In genomic region chr10:112250555-112250954, GRCh38 we compare ENCODE assay signal across 26 cellular contexts. TPM values are rescaled to one million over a fixed set of nuclear protein-coding genes. Genes with fewer than 3 reads are reported as not detected.
DNase-seq lines count a peak whose midpoint lies in the region; ATAC-seq and TF ChIP-seq lines count a peak whose summit lies in the region.
"Had no signal": no experiment of that assay in that cellular context is flagged by ENCODE, and none has a peak within 500 bp of the region (broad histone marks: within the 10 kb centered on the region; RNA-seq: fewer than 3 reads in every experiment).

No MANE protein-coding gene starts in this region.

- CTCF ChIA-PET in PC-3 (lab: Charles Lee), result no interaction called here

- H3K9me2 ChIP-seq in PC-3 (replicated peaks; ENCODE audit: low read length), result no peaks in the 10 kb centered on the region

- POLR2A ChIA-PET in PC-3 (lab: Charles Lee; ENCODE audit: unreplicated experiment), result no interaction called here

- H3K9ac ChIP-seq in PC-3 (ENCODE audit: low read length), result no peak overlapping the region

- no peak for ATAC-seq in PC-3
- ATAC-seq in natural killer cell treated with Interleukin-12 subunit alpha and Interleukin-12 subunit beta and Interleukin-15 and Interleukin-18, amount 100 ng/mL, for 72 hours, result no peak
- ATAC-seq in activated T-helper 17 cell treated with anti-CD3 and anti-CD28 coated beads, Interleukin-2, amount 50 U/mL, for 72 hours (replicated peaks), result no peak
- ATAC-seq: A549; effector memory CD8-positive, alpha-beta T cell; heart left ventricle; upper lobe of right lung had no signal

- H4K20me1 ChIP-seq in PC-3 (ENCODE audit: low read length), result no peaks in the 10 kb centered on the region

- peaks cover 5% of the 10 kb centered on the region for H3K36me3 Mint-ChIP-seq in natural killer cell treated with Interleukin-12 subunit alpha and Interleukin-12 subunit beta and Interleukin-15 and Interleukin-18, amount 100 ng/mL, for 72 hours
- H3K36me3 Mint-ChIP-seq in activated T-helper 17 cell treated with anti-CD3 and anti-CD28 coated beads, Interleukin-2, amount 50 U/mL, for 72 hours (ENCODE audit: low read depth), result no peaks in the 10 kb centered on the region
- H3K36me3 Mint-ChIP-seq: brain, CD14-positive monocyte had no signal

- H3K9me3 ChIP-seq in PC-3 (ENCODE audit: low read length), result no peaks in the 10 kb centered on the region
- H3K9me3 ChIP-seq: upper lobe of right lung had no signal

- H3F3A ChIP-seq in PC-3 (ENCODE audit: low read length, unreplicated experiment), result no peaks in the 10 kb centered on the region

- H3K27ac Mint-ChIP-seq in natural killer cell treated with Interleukin-12 subunit alpha and Interleukin-12 subunit beta and Interleukin-15 and Interleukin-18, amount 100 ng/mL, for 72 hours, result no peak overlapping the region
- no peak overlapping the region for H3K27ac Mint-ChIP-seq in activated T-helper 17 cell treated with anti-CD3 and anti-CD28 coated beads, Interleukin-2, amount 50 U/mL, for 72 hours
- H3K27ac Mint-ChIP-seq: activated CD4-positive, alpha-beta T cell treated with anti-CD3 and anti-CD28 coated beads, Interleukin-2, amount 10 ng/mL, durations not matched to agents 7 days and 5 days; brain; CD14-positive monocyte; effector memory CD8-positive, alpha-beta T cell; H9; progenitor cell of endocrine pancreas had no signal

- BruUV-seq in PC-3 (replicated peaks; lab: Mats Ljungman, UMichigan), result no TSS peak

- H3K79me2 ChIP-seq in PC-3 (ENCODE audit: low read length), result no peaks in the 10 kb centered on the region

- no peak overlapping the region for H3K27ac ChIP-seq in PC-3 (ENCODE audit: low read length)
- H3K27ac ChIP-seq: A549, heart left ventricle, left ventricle myocardium inferior, sigmoid colon, SJSA1, upper lobe of right lung had no signal

- no peak overlapping the region for H2AFZ ChIP-seq in PC-3 (ENCODE audit: low read length)

- no peaks in the 10 kb centered on the region for H3K4me1 ChIP-seq in PC-3 (ENCODE audit: insufficient read depth, low read length)
- H3K4me1 ChIP-seq: A549, heart left ventricle, left ventricle myocardium inferior, sigmoid colon, SJSA1, upper lobe of right lung had no signal

- intact Hi-C loops in PC-3 (cut with micrococcal nuclease), result no loop called here
- intact Hi-C loops in head of caudate nucleus (cut with DNase I), result no loop called here

- no peak overlapping the region for H3K4me3 ChIP-seq in PC-3 (ENCODE audit: low read length)
- no peak overlapping the region for H3K4me3 ChIP-seq in epithelial cell of esophagus (ENCODE audit: low read length)
- H3K4me3 ChIP-seq: A549, heart left ventricle, left ventricle myocardium inferior, sigmoid colon, SJSA1, upper lobe of right lung had no signal

- DNase-seq in A172 (ENCODE audit: low spot score) (peak; percentile 89), GM03348 (ENCODE audit: low spot score) (peak; percentile 40), PC-3 (peak; percentile 8), epithelial cell of esophagus (ENCODE audit: low read depth) (peak; percentile 41), head of caudate nucleus (no peak)
- no peak for DNase-seq in natural killer cell treated with Interleukin-12 subunit alpha and Interleukin-12 subunit beta and Interleukin-15 and Interleukin-18, amount 100 ng/mL, for 72 hours (ENCODE audit: low spot score)
- DNase-seq in stimulated activated CD4-positive, alpha-beta T cell treated with anti-CD3 and anti-CD28 coated beads, Interleukin-4, amount 100 ng/mL, for 1 hour, result no peak
- DNase-seq: activated CD4-positive, alpha-beta T cell treated with anti-CD3 and anti-CD28 coated beads, Interleukin-2, amount 10 ng/mL, durations not matched to agents 7 days and 5 days; effector memory CD8-positive, alpha-beta T cell; H9; heart left ventricle; left ventricle myocardium inferior; NCI-H2029 treated with DMSO at 0.1 percent for 48 hours; sigmoid colon; T-helper 2 cell; upper lobe of right lung had no signal

- H3K9me3 Mint-ChIP-seq in natural killer cell treated with Interleukin-12 subunit alpha and Interleukin-12 subunit beta and Interleukin-15 and Interleukin-18, amount 100 ng/mL, for 72 hours, result no peaks in the 10 kb centered on the region
- peaks cover 4% of the 10 kb centered on the region for H3K9me3 Mint-ChIP-seq in activated T-helper 17 cell treated with anti-CD3 and anti-CD28 coated beads, Interleukin-2, amount 50 U/mL, for 72 hours

- H3K4me3 Mint-ChIP-seq in natural killer cell treated with Interleukin-12 subunit alpha and Interleukin-12 subunit beta and Interleukin-15 and Interleukin-18, amount 100 ng/mL, for 72 hours, result no peak overlapping the region
- no peak overlapping the region for H3K4me3 Mint-ChIP-seq in activated T-helper 17 cell treated with anti-CD3 and anti-CD28 coated beads, Interleukin-2, amount 50 U/mL, for 72 hours
- H3K4me3 Mint-ChIP-seq: activated CD4-positive, alpha-beta T cell treated with anti-CD3 and anti-CD28 coated beads, Interleukin-2, amount 10 ng/mL, durations not matched to agents 7 days and 5 days; brain; CD14-positive monocyte; effector memory CD8-positive, alpha-beta T cell; H9; neural crest cell had no signal

- no peaks in the 10 kb centered on the region for H3K27me3 ChIP-seq in PC-3 (ENCODE audit: low read length)
- H3K27me3 ChIP-seq: heart left ventricle, sigmoid colon, SJSA1, upper lobe of right lung had no signal

- no peak overlapping the region for H3K4me2 ChIP-seq in PC-3 (ENCODE audit: low read length)
- H3K4me2 ChIP-seq: A549 had no signal

- no peaks in the 10 kb centered on the region for H3K4me1 Mint-ChIP-seq in natural killer cell treated with Interleukin-12 subunit alpha and Interleukin-12 subunit beta and Interleukin-15 and Interleukin-18, amount 100 ng/mL, for 72 hours (ENCODE audit: low read depth in 2 of 2)
- no peaks in the 10 kb centered on the region for H3K4me1 Mint-ChIP-seq in activated T-helper 17 cell treated with anti-CD3 and anti-CD28 coated beads, Interleukin-2, amount 50 U/mL, for 72 hours
- H3K4me1 Mint-ChIP-seq: activated CD4-positive, alpha-beta T cell treated with anti-CD3 and anti-CD28 coated beads, Interleukin-2, amount 10 ng/mL, durations not matched to agents 7 days and 5 days; brain; CD14-positive monocyte; H9; neural crest cell had no signal

- peaks cover 0 to under 1% of the 10 kb centered on the region in 2 donors for H3K27me3 Mint-ChIP-seq in natural killer cell treated with Interleukin-12 subunit alpha and Interleukin-12 subunit beta and Interleukin-15 and Interleukin-18, amount 100 ng/mL, for 72 hours
- peaks cover 13% of the 10 kb centered on the region for H3K27me3 Mint-ChIP-seq in activated T-helper 17 cell treated with anti-CD3 and anti-CD28 coated beads, Interleukin-2, amount 50 U/mL, for 72 hours
- H3K27me3 Mint-ChIP-seq: activated CD4-positive, alpha-beta T cell treated with anti-CD3 and anti-CD28 coated beads, Interleukin-2, amount 10 ng/mL, durations not matched to agents 7 days and 5 days; progenitor cell of endocrine pancreas had no signal

- no peak for TF ChIP-seq CTCF in PC-3 (conservative IDR thresholded peaks at IDR 0.05; ENCODE audit: low read depth, low read length)
- no peak for TF ChIP-seq CTCF in epithelial cell of esophagus (IDR thresholded peaks at IDR 0.05; ENCODE audit: insufficient read depth, low read depth, low read length, missing control alignments)

- H3K36me3 ChIP-seq in PC-3 (ENCODE audit: low read depth, low read length), result no peaks in the 10 kb centered on the region
- H3K36me3 ChIP-seq: heart left ventricle, left ventricle myocardium inferior, sigmoid colon, SJSA1, upper lobe of right lung had no signal

RNA-seq across cellular contexts. Expression of gene TECTB, which starts 32.6 kb away (rescaled TPM):
- total RNA-seq in A172 (2014; rRNA removed; shearing (Covaris generic)), result not detected in 2 replicates
- total RNA-seq in PC-3 (2014; rRNA removed), result not detected in 2 replicates
- total RNA-seq in natural killer cell treated with Interleukin-12 subunit alpha and Interleukin-12 subunit beta and Interleukin-15 and Interleukin-18, amount 100 ng/mL, for 72 hours, result not detected
- total RNA-seq in activated T-helper 17 cell treated with anti-CD3 and anti-CD28 coated beads, Interleukin-2, amount 50 U/mL, for 72 hours, result not detected
- total RNA-seq: activated CD4-positive, alpha-beta T cell treated with anti-CD3 and anti-CD28 coated beads, Interleukin-2, amount 10 ng/mL, durations not matched to agents 7 days and 5 days; G401; H9; heart left ventricle; left ventricle myocardium inferior; mucosa of gallbladder; neural crest cell; progenitor cell of endocrine pancreas; sigmoid colon; SJSA1; subcutaneous adipose tissue; upper lobe of right lung had no signal

Comparison
In these comparisons a context has a peak if more than half of its experiments do, and no peak if none do; other contexts are left out.
1. DNase-seq: peak in A172 (single experiment), GM03348 (single experiment), PC-3 (single experiment) and epithelial cell of esophagus (single experiment); none in natural killer cell treated with Interleukin-12 subunit alpha and Interleukin-12 subunit beta and Interleukin-15 and Interleukin-18, amount 100 ng/mL, for 72 hours (single experiment), head of caudate nucleus (0 of 42) and stimulated activated CD4-positive, alpha-beta T cell treated with anti-CD3 and anti-CD28 coated beads, Interleukin-4, amount 100 ng/mL, for 1 hour (single experiment).